In genomic region chr12:69701821-69702220, GRCh38 we compare ENCODE assay signal across 1 cellular context.
TF ChIP-seq lines count a peak whose summit lies in the region.

No MANE protein-coding gene starts in this region.

TF ChIP-seq in SK-N-SH, 30 proteins besides CTCF, POLR2A, EP300 and RAD21 (continued from another document):
- TF ChIP-seq USF1 (IDR thresholded peaks at IDR 0.05; ENCODE audit: borderline replicate concordance, low read depth) (no peak), POLR2AphosphoS5 (IDR thresholded peaks at IDR 0.05; ENCODE audit: low read depth, low read length) (no peak), GABPA (IDR thresholded peaks at IDR 0.05; ENCODE audit: low read depth) (no peak), NRF1 (IDR thresholded peaks at IDR 0.05; ENCODE audit: low read depth, low read length) (no peak), ZBTB33 (IDR thresholded peaks at IDR 0.05; ENCODE audit: borderline replicate concordance, low read depth) (no peak), TEAD4 (IDR thresholded peaks at IDR 0.05; ENCODE audit: borderline replicate concordance, insufficient read depth) (no peak), JUND (IDR thresholded peaks at IDR 0.05) (no peak), MEF2A (IDR thresholded peaks at IDR 0.05; ENCODE audit: borderline replicate concordance, low read depth) (no peak), CHD2 (IDR thresholded peaks at IDR 0.05; ENCODE audit: low read length, partially characterized antibody) (no peak), MAX (IDR thresholded peaks at IDR 0.05; ENCODE audit: low read depth) (no peak), FOSL2 (IDR thresholded peaks at IDR 0.05; ENCODE audit: borderline replicate concordance, low read depth) (no peak)
